ENCODE assay signal across 18 cellular contexts in genomic region chr13:41562541-41563178, GRCh38.
DNase-seq lines count a peak whose midpoint lies in the region; ATAC-seq and TF ChIP-seq lines count a peak whose summit lies in the region.
"Had no signal": no experiment of that assay in that cellular context is flagged by ENCODE, and none has a peak within 500 bp of the region (broad histone marks: within the 10 kb centered on the region; RNA-seq: fewer than 3 reads in every experiment).

No MANE protein-coding gene starts in this region.

- TF ChIP-seq CTCF in left ventricle myocardium inferior (IDR thresholded peaks at IDR 0.05; ENCODE audit: borderline replicate concordance): no peak
- TF ChIP-seq CTCF in choroid plexus epithelial cell (conservative IDR thresholded peaks at IDR 0.05; ENCODE audit: low read depth, low read length): no peak
- TF ChIP-seq CTCF in upper lobe of right lung (IDR thresholded peaks at IDR 0.05): no peak
- no peak for TF ChIP-seq CTCF in adrenal gland (IDR thresholded peaks at IDR 0.05)

- H3K27ac ChIP-seq in left ventricle myocardium inferior (replicated peaks) (peak overlapping the region; percentile 54), mesendoderm (ENCODE audit: low read depth, low read length) (no peak overlapping the region), upper lobe of right lung (peak overlapping the region; percentile 13), adrenal gland (no peak overlapping the region)
- H3K27ac ChIP-seq: C4-2B, Peyer's patch had no signal

- WGBS in mesendoderm (ENCODE audit: extremely low coverage, insufficient coverage, low lambda C conversion rate): no CpG with 5 or more reads among the region's 6 CpGs
- WGBS in adrenal gland, 4 donors: 79 to 89% (median 85%) methylated on average over 6 of the region's 6 CpGs

- H3K27me3 ChIP-seq in left ventricle myocardium inferior (ENCODE audit: low read depth) (no peaks in the 10 kb centered on the region), mesendoderm (ENCODE audit: insufficient read depth, low read length, poor library complexity) (no peaks in the 10 kb centered on the region), upper lobe of right lung (no peaks in the 10 kb centered on the region), adrenal gland (no peaks in the 10 kb centered on the region)
- H3K27me3 ChIP-seq: Peyer's patch had no signal

- no peak overlapping the region for H3K23ac ChIP-seq in mesendoderm (ENCODE audit: low read length)

- no peak overlapping the region for H3K4me2 ChIP-seq in mesendoderm (ENCODE audit: low read length)

- no peak overlapping the region for H2BK120ac ChIP-seq in mesendoderm (ENCODE audit: low read depth, low read length)

- H3K18ac ChIP-seq in mesendoderm (ENCODE audit: low read length): peak overlapping the region; percentile 22

- H3K36me3 ChIP-seq in left ventricle myocardium inferior (peaks cover 5% of the 10 kb centered on the region), mesendoderm (ENCODE audit: control insufficient read depth, insufficient read depth, low read length) (no peaks in the 10 kb centered on the region), upper lobe of right lung (no peaks in the 10 kb centered on the region), adrenal gland (replicated peaks in 1 of 2) (no peaks in the 10 kb centered on the region)

- no peak for TF ChIP-seq POLR2A in adrenal gland (IDR thresholded peaks at IDR 0.05)

- H4K5ac ChIP-seq in mesendoderm (ENCODE audit: low read length): no peak overlapping the region

- H3K4me1 ChIP-seq in left ventricle myocardium inferior (peaks cover 34% of the 10 kb centered on the region), mesendoderm (ENCODE audit: control insufficient read depth, low read depth, low read length) (peaks cover 8% of the 10 kb centered on the region), upper lobe of right lung (peaks cover 37% of the 10 kb centered on the region), adrenal gland (replicated peaks in 1 of 2) (peaks cover 5 to 32% of the 10 kb centered on the region in 2 donors)
- H3K4me1 ChIP-seq: Peyer's patch had no signal

- DNase-seq in left ventricle myocardium inferior: no peak
- no peak for DNase-seq in cardiac septum (ENCODE audit: low spot score)
- DNase-seq in choroid plexus epithelial cell (ENCODE audit: low read depth): peak; percentile 59
- DNase-seq in mesendoderm: no peak
- DNase-seq in upper lobe of right lung: no peak
- no peak for DNase-seq in adrenal gland
- DNase-seq: activated CD4-positive, alpha-beta memory T cell treated with anti-CD3 and anti-CD28 coated beads for 36 hours; activated T-cell treated with anti-CD3 and anti-CD28 coated beads, Interleukin-2, amount 50 U/mL, for 48 hours; central memory CD4-positive, alpha-beta T cell; DMS153; NCI-H187; NCI-H510A treated with DMSO at 0.1 percent for 48 hours; Peyer's patch had no signal

- no peak overlapping the region for H2AK5ac ChIP-seq in mesendoderm (ENCODE audit: low read length)

- ATAC-seq in upper lobe of right lung: no peak
- no peak for ATAC-seq in GM18873 (IDR thresholded peaks at IDR 0.05; ENCODE audit: low FRiP score, unreplicated experiment)
- ATAC-seq in GM19395 (IDR thresholded peaks at IDR 0.05; ENCODE audit: unreplicated experiment): no peak
- ATAC-seq: HCT116 had no signal

- no peak overlapping the region for H3K9ac ChIP-seq in mesendoderm (ENCODE audit: low read length)

- no peaks in the 10 kb centered on the region for H3K79me2 ChIP-seq in mesendoderm (ENCODE audit: control insufficient read depth, insufficient read depth, low read length)

- no peak overlapping the region for H2BK5ac ChIP-seq in mesendoderm (ENCODE audit: low read length)

- no peaks in the 10 kb centered on the region for H3K9me3 ChIP-seq in left ventricle myocardium inferior (replicated peaks)
- no peaks in the 10 kb centered on the region for H3K9me3 ChIP-seq in upper lobe of right lung
- H3K9me3 ChIP-seq in adrenal gland (replicated peaks in 1 of 3): no peaks in the 10 kb centered on the region
- H3K9me3 ChIP-seq: Peyer's patch had no signal

- no peak overlapping the region for H4K8ac ChIP-seq in mesendoderm (ENCODE audit: low read depth, low read length)

- no peak overlapping the region for H2BK15ac ChIP-seq in mesendoderm (replicated peaks; ENCODE audit: low read depth)

- H3K4me3 ChIP-seq in left ventricle myocardium inferior (no peak overlapping the region), choroid plexus epithelial cell (ENCODE audit: low read depth, low read length) (no peak overlapping the region), mesendoderm (ENCODE audit: low read length) (no peak overlapping the region), upper lobe of right lung (no peak overlapping the region), adrenal gland (no peak overlapping the region)
- H3K4me3 ChIP-seq: Peyer's patch, skin epidermis had no signal

- no peak overlapping the region for H3K56ac ChIP-seq in mesendoderm (ENCODE audit: low read length)

- intact Hi-C loops in left ventricle myocardium inferior (cut with micrococcal nuclease) (no loop called here), cardiac septum (cut with DNase I) (no loop called here), upper lobe of right lung (cut with DNase I) (no loop called here), adrenal gland (cut with DNase I) (no loop called here)

- H3K4ac ChIP-seq in mesendoderm (ENCODE audit: low read depth, low read length): no peak overlapping the region

- H3K79me1 ChIP-seq in mesendoderm (ENCODE audit: low read length): no peaks in the 10 kb centered on the region

Comparison
In these comparisons a context has a peak if more than half of its experiments do, and no peak if none do; other contexts are left out.
1. H3K27ac ChIP-seq: peak in left ventricle myocardium inferior (single experiment) and upper lobe of right lung (single experiment); none in mesendoderm (single experiment) and adrenal gland (0 of 5).